11 cellular contexts compared by ENCODE assay signal in genomic region chr6:52133326-52133725, GRCh38. TPM values are rescaled to one million over a fixed set of nuclear protein-coding genes. Genes with fewer than 3 reads are reported as not detected.
"Had no signal": no experiment of that assay in that cellular context is flagged by ENCODE, and none has a peak within 500 bp of the region (broad histone marks: within the 10 kb centered on the region; RNA-seq: fewer than 3 reads in every experiment).

No MANE protein-coding gene starts in this region.

- H3K9me3 ChIP-seq: HAP-1 had no signal

- H3K4me1 ChIP-seq: HAP-1 had no signal

- H3K27ac ChIP-seq: GM23248, HL-60 had no signal

- H2AFZ ChIP-seq: GM23248 had no signal

- H3K4me3 ChIP-seq: GM23248, HAP-1 had no signal

- ATAC-seq: HCT116, HepG2 had no signal

- DNase-seq: GM23248, GOT3, H7, HFFc6 had no signal

- H3K9ac ChIP-seq: GM23248 had no signal

- H3K36me3 ChIP-seq: HAP-1 had no signal

RNA-seq across cellular contexts. Expression of gene PKHD1, which starts 45.9 kb away (rescaled TPM):
- total RNA-seq: GM23248, H4, HFFc6, HT1080 had no signal
- polyA plus RNA-seq: GM23248, IgD-negative memory B cell had no signal

RNA-seq across cellular contexts. Expression of gene IL17A, which starts 52.8 kb away (rescaled TPM):
- total RNA-seq: GM23248, H4, HepG2, HFFc6, HT1080 had no signal
- polyA plus RNA-seq: GM23248, HepG2, IgD-negative memory B cell had no signal
